In genomic region chr11:46026616-46027293, GRCh38 we compare ENCODE assay signal across 13 cellular contexts.
A peak's percentile ranks its signal among the peaks of the same experiment; 100 is the strongest.
DNase-seq lines count a peak whose midpoint lies in the region; ATAC-seq, FAIRE-seq and TF ChIP-seq lines count a peak whose summit lies in the region.
"Had no signal": no experiment of that assay in that cellular context is flagged by ENCODE, and none has a peak within 500 bp of the region (broad histone marks: within the 10 kb centered on the region; RNA-seq: fewer than 3 reads in every experiment).

No MANE protein-coding gene starts in this region.

- no peak overlapping the region for H3K4me3 Mint-ChIP-seq in mesothelial cell of epicardium
- H3K4me3 Mint-ChIP-seq: CD8-positive, alpha-beta T cell had no signal

- TF ChIP-seq POLR2A in transverse colon (IDR thresholded peaks at IDR 0.05): no peak

- no peaks in the 10 kb centered on the region for H3K27me3 ChIP-seq in bronchial epithelial cell (ENCODE audit: control insufficient read depth, insufficient read depth, low read length)
- H3K27me3 ChIP-seq in transverse colon: no peaks in the 10 kb centered on the region
- H3K27me3 ChIP-seq: thyroid gland had no signal

- no peak overlapping the region for H3K27ac Mint-ChIP-seq in mesothelial cell of epicardium
- H3K27ac Mint-ChIP-seq: CD8-positive, alpha-beta T cell had no signal

- TF ChIP-seq CTCF in bronchial epithelial cell (IDR thresholded peaks at IDR 0.05; ENCODE audit: insufficient read depth, low read length, severe bottlenecking) (no peak), transverse colon (IDR thresholded peaks at IDR 0.05) (no peak), mesothelial cell of epicardium (IDR thresholded peaks at IDR 0.05; ENCODE audit: unreplicated experiment) (no peak)

- H3K9me3 Mint-ChIP-seq in mesothelial cell of epicardium: no peaks in the 10 kb centered on the region
- H3K9me3 Mint-ChIP-seq: CD8-positive, alpha-beta T cell had no signal

- H3K36me3 ChIP-seq in bronchial epithelial cell (ENCODE audit: control insufficient read depth, insufficient read depth, low read length) (no peaks in the 10 kb centered on the region), transverse colon (no peaks in the 10 kb centered on the region)
- H3K36me3 ChIP-seq: thyroid gland had no signal

- WGBS in transverse colon (ENCODE audit: low coverage in 1 of 2), 2 donors: 75 to 79% methylated on average over 8 to 10 of the region's 10 CpGs

- H3K36me3 Mint-ChIP-seq in mesothelial cell of epicardium: peaks cover 1% of the 10 kb centered on the region

- no peak for FAIRE-seq in bronchial epithelial cell (lab: Jason Lieb, UNC)

- no peaks in the 10 kb centered on the region for H3K4me1 ChIP-seq in transverse colon

- no peak overlapping the region for H3K27ac ChIP-seq in transverse colon
- H3K27ac ChIP-seq: psoas muscle, SK-N-MC, thyroid gland had no signal

- no peaks in the 10 kb centered on the region for H3K9me3 ChIP-seq in transverse colon
- H3K9me3 ChIP-seq: psoas muscle, thyroid gland had no signal

- ATAC-seq in HG02852 (IDR thresholded peaks at IDR 0.05; ENCODE audit: unreplicated experiment): no peak
- ATAC-seq: CD8-positive, alpha-beta T cell had no signal

- H3K27me3 Mint-ChIP-seq in mesothelial cell of epicardium (ENCODE audit: low read depth): no peaks in the 10 kb centered on the region

- in situ Hi-C loops in transverse colon (cut with MboI; ENCODE audit: low pct_ligation_motif_present in 1 of 4, low pct_unique_long_range_greater_than_20kb in 1 of 4, low sequenced_read_pairs in 3 of 4): no loop called here

- peaks cover 16% of the 10 kb centered on the region for H3K4me1 Mint-ChIP-seq in mesothelial cell of epicardium

- H3K4me3 ChIP-seq in bronchial epithelial cell (ENCODE audit: low read depth, low read length) (no peak overlapping the region), transverse colon (no peak overlapping the region)
- H3K4me3 ChIP-seq: psoas muscle, SK-N-MC, thyroid gland had no signal

- intact Hi-C loops in transverse colon (cut with DNase I; ENCODE audit: low total_unique reads): no loop called here

- DNase-seq in HCEC 1CT (peak; percentile 50), bronchial epithelial cell (ENCODE audit: low read depth) (peak; percentile 64), iris pigment epithelial cell (ENCODE audit: low read depth) (peak; percentile 52), NCI-H524 (lab: John Stamatoyannopoulos, UW) (no peak), transverse colon (no peak), mesothelial cell of epicardium (ENCODE audit: low spot score in 2 of 2, unreplicated experiment in 2 of 2) (no peak)
- DNase-seq: activated effector memory CD4-positive, alpha-beta T cell treated with anti-CD3 and anti-CD28 coated beads, Interleukin-2, amount 50 U/mL, for 16 hours; CD8-positive, alpha-beta T cell; NCI-H446 treated with DMSO at 0.1 percent for 48 hours; psoas muscle; thyroid gland had no signal

- no peak for TF ChIP-seq EP300 in transverse colon (IDR thresholded peaks at IDR 0.05; ENCODE audit: low read depth)

Comparison
In these comparisons a context has a peak if more than half of its experiments do, and no peak if none do; other contexts are left out.
1. DNase-seq: peak in HCEC 1CT (single experiment), bronchial epithelial cell (single experiment) and iris pigment epithelial cell (single experiment); none in NCI-H524 (0 of 2), transverse colon (single experiment) and mesothelial cell of epicardium (0 of 2).